ENCODE assay signal across 7 cellular contexts in the genomic region with DNA sequence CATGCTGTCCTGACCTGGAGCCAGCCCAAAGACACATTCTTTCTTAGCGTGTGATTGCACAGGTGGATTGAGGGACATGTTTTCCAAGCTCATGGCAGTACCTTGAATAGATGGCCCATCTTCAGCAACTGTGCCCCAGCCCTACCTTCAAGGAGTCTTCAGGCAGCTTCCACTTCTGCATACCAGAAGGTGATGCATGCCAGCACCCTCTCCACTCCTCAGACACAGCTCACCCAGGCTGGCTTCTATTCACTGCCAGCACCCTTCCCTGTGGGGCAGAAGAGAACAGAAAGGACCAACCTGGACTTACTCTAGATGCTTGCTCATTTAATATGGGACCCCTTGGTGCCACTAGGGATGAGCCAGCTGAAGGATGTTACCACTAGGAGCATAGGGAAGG.
"Had no signal": no experiment of that assay in that cellular context is flagged by ENCODE, and none has a peak within 500 bp of the region (broad histone marks: within the 10 kb centered on the region; RNA-seq: fewer than 3 reads in every experiment).

No MANE protein-coding gene starts in this region.

- H3K27ac ChIP-seq: HL-60 had no signal

- H3K4me3 ChIP-seq: K562 had no signal

- ATAC-seq: HepG2, K562 had no signal

- FAIRE-seq: HepG2, HTR-8/SVneo, K562 had no signal

- DNase-seq: IMR-90, KBM-7, KG1 had no signal
